Comparison of ENCODE assay signal across 14 cellular contexts in genomic region chr4:108433832-108434231, GRCh38.
DNase-seq lines count a peak whose midpoint lies in the region; ATAC-seq and TF ChIP-seq lines count a peak whose summit lies in the region.
"Had no signal": no experiment of that assay in that cellular context is flagged by ENCODE, and none has a peak within 500 bp of the region (broad histone marks: within the 10 kb centered on the region; RNA-seq: fewer than 3 reads in every experiment).

No MANE protein-coding gene starts in this region.

- DNase-seq in activated T-cell treated with anti-CD3 and anti-CD28 coated beads for 1 hour (ENCODE audit: low read depth) (peak; percentile 11), T-helper 22 cell (ENCODE audit: low read depth) (peak; percentile 16), choroid plexus epithelial cell (ENCODE audit: low read depth) (peak; percentile 64), NCI-H446 (lab: John Stamatoyannopoulos, UW) (no peak), caudate nucleus (lab: John Stamatoyannopoulos, UW) (no peak)
- DNase-seq in activated T-cell treated with anti-CD3 and anti-CD28 coated beads, Interleukin-2, amount 50 U/mL, for 1 hour: no peak
- peak; percentile 24 for DNase-seq in stimulated activated CD4-positive, alpha-beta T cell treated with anti-CD3 and anti-CD28 coated beads, Interleukin-2, amount 100 ng/mL, for 4 hours (ENCODE audit: low read depth)
- DNase-seq: ACHN, NCI-H748 treated with DMSO at 0.1 percent for 48 hours, tibial artery had no signal

- H3K4me3 ChIP-seq in choroid plexus epithelial cell (ENCODE audit: low read depth, low read length): no peak overlapping the region
- H3K4me3 ChIP-seq: GM23338, tibial artery had no signal

- no peak overlapping the region for H3K27ac ChIP-seq in caudate nucleus (ENCODE audit: low read depth, low read length)
- H3K27ac ChIP-seq: tibial artery, VCaP had no signal

- ATAC-seq in GM21381 (IDR thresholded peaks at IDR 0.05; ENCODE audit: unreplicated experiment): no peak
- ATAC-seq: GM23338, left lobe of liver had no signal

- no peak for TF ChIP-seq CTCF in choroid plexus epithelial cell (conservative IDR thresholded peaks at IDR 0.05; ENCODE audit: low read depth, low read length)

Comparison
In these comparisons a context has a peak if more than half of its experiments do, and no peak if none do; other contexts are left out.
1. DNase-seq: peak in activated T-cell treated with anti-CD3 and anti-CD28 coated beads for 1 hour (single experiment), T-helper 22 cell (single experiment), choroid plexus epithelial cell (single experiment) and stimulated activated CD4-positive, alpha-beta T cell treated with anti-CD3 and anti-CD28 coated beads, Interleukin-2, amount 100 ng/mL, for 4 hours (single experiment); none in activated T-cell treated with anti-CD3 and anti-CD28 coated beads, Interleukin-2, amount 50 U/mL, for 1 hour (single experiment), NCI-H446 (0 of 2) and caudate nucleus (0 of 61).